In the genomic region with DNA sequence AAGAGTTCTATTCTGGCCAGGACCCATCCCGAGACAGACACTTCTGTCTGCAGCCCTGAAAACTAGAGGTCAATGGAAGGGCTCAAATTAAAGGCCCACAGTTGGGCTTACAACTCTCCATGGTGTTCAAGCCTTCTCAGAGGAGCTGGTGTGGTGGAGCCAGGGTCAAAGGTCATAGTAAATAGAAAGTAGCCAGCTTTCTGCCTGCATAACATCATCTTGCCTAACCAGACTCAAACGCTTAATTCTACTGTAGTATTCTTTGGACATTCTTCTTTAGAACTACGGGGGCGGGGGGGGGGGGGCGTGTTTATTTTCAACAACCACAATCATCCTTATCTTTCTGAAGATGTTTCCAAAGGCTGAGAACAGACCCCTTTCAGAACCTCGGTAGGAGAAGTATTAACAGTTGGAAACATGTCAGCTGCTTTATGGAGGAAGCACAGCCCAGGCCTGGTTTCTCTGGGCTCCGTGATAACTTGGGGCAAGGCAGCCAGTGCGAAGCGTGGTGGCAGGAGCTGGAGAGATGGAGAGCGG, we compare ENCODE assay signal across 8 cellular contexts. TPM values are rescaled to one million over a fixed set of nuclear protein-coding genes. Genes with fewer than 3 reads are reported as not detected.
DNase-seq lines count a peak whose midpoint lies in the region; ATAC-seq and TF ChIP-seq lines count a peak whose summit lies in the region.

No MANE protein-coding gene starts in this region.

- H3K79me1 ChIP-seq in trophoblast cell (ENCODE audit: low read length): peaks cover 30% of the 10 kb centered on the region

- no TSS peak for BruUV-seq in PC-3 (replicated peaks; lab: Mats Ljungman, UMichigan)

- no peaks in the 10 kb centered on the region for H3K27me3 ChIP-seq in PC-3 (ENCODE audit: low read length)
- H3K27me3 ChIP-seq in trophoblast cell (ENCODE audit: insufficient read depth, low read length): no peaks in the 10 kb centered on the region

- peak overlapping the region; percentile 96 for H2BK120ac ChIP-seq in trophoblast cell (ENCODE audit: insufficient read depth, low read length, poor library complexity)

- TF ChIP-seq CTCF in PC-3 (conservative IDR thresholded peaks at IDR 0.05; ENCODE audit: low read depth, low read length): no peak

- peak overlapping the region; percentile 86 for H3K27ac ChIP-seq in PC-3 (ENCODE audit: low read length)
- peak overlapping the region; percentile 94 for H3K27ac ChIP-seq in trophoblast cell (ENCODE audit: low read depth, low read length)

- H4K20me1 ChIP-seq in PC-3 (ENCODE audit: low read length): peaks cover 10% of the 10 kb centered on the region

- peak overlapping the region; percentile 99 for H2BK5ac ChIP-seq in trophoblast cell (ENCODE audit: low read depth, low read length, poor library complexity)

- H3K18ac ChIP-seq in trophoblast cell (ENCODE audit: low read length): peak overlapping the region; percentile 91

- H2AFZ ChIP-seq in PC-3 (ENCODE audit: low read length): peak overlapping the region; percentile 82
- H2AFZ ChIP-seq in trophoblast cell (ENCODE audit: insufficient read depth, low read length, poor library complexity): peak overlapping the region; percentile 94

- H3K4me2 ChIP-seq in PC-3 (ENCODE audit: low read length) (peak overlapping the region; percentile 87), trophoblast cell (ENCODE audit: low read length) (peak overlapping the region; percentile 90)

- no peak for ATAC-seq in PC-3
- ATAC-seq in HG03439 (IDR thresholded peaks at IDR 0.05; ENCODE audit: unreplicated experiment): no peak

- TF ChIP-seq POLR2A in erythroblast (IDR thresholded peaks at IDR 0.05; ENCODE audit: low read length): no peak

- CTCF ChIA-PET in PC-3 (lab: Charles Lee): interaction anchor here (1.0 kb wide), 1 partner anchor 47 kb away, joined by 3 read pairs; no protein-coding TSS in a partner anchor

- H3K9me3 ChIP-seq in ES-I3 (ENCODE audit: control insufficient read depth, insufficient read depth, low read length) (no peaks in the 10 kb centered on the region), PC-3 (ENCODE audit: low read length) (no peaks in the 10 kb centered on the region), trophoblast cell (ENCODE audit: insufficient read depth, low read depth, low read length) (no peaks in the 10 kb centered on the region)

- no peaks in the 10 kb centered on the region for H3K9me2 ChIP-seq in PC-3 (replicated peaks; ENCODE audit: low read length)

- peak overlapping the region; percentile 97; the same call in 1 of the 2 replicates for H3K9ac ChIP-seq in ES-I3 (ENCODE audit: low read depth, low read length)
- H3K9ac ChIP-seq in PC-3 (ENCODE audit: low read length): peak overlapping the region; percentile 97
- H3K9ac ChIP-seq in trophoblast cell (ENCODE audit: low read length): no peak overlapping the region

- no CpG with 5 or more reads among the region's 10 CpGs for WGBS in trophoblast cell (ENCODE audit: extremely low coverage, insufficient coverage, insufficient read length)

- peak overlapping the region; percentile 99 for H4K91ac ChIP-seq in trophoblast cell (ENCODE audit: low read depth, low read length)

- POLR2A ChIA-PET in PC-3 (lab: Charles Lee; ENCODE audit: unreplicated experiment): interaction anchor here (0.6 to 0.7 kb wide), 2 partner anchors 55 to 420 kb away, joined by 3 to 4 read pairs; no protein-coding TSS in a partner anchor

- intact Hi-C loops in PC-3 (cut with micrococcal nuclease): loop anchor here (5.0 kb wide), 3 partner anchors 36 to 429 kb away; no protein-coding TSS in a partner anchor

- H3F3A ChIP-seq in PC-3 (ENCODE audit: low read length, unreplicated experiment): no peaks in the 10 kb centered on the region

- peak overlapping the region; percentile 96 for H4K8ac ChIP-seq in trophoblast cell (ENCODE audit: low read depth, low read length)

- no peak overlapping the region for H2AK5ac ChIP-seq in trophoblast cell (ENCODE audit: low read length)

- peak overlapping the region; percentile 91 for H2BK12ac ChIP-seq in trophoblast cell (ENCODE audit: low read length)

- peak overlapping the region; percentile 95 for H3K4ac ChIP-seq in trophoblast cell (ENCODE audit: low read depth, low read length)

- H3K79me2 ChIP-seq in PC-3 (ENCODE audit: low read length) (peaks cover 36% of the 10 kb centered on the region), trophoblast cell (ENCODE audit: control insufficient read depth, insufficient read depth, low read length, poor library complexity) (peaks cover 19% of the 10 kb centered on the region)

- H3K14ac ChIP-seq in trophoblast cell (ENCODE audit: low read length): peak overlapping the region; percentile 85

- no peak overlapping the region for H3K23ac ChIP-seq in trophoblast cell (ENCODE audit: low read length)

- no peak for DNase-seq in PC-3
- peak; percentile 47 to 64 for DNase-seq in erythroblast (lab: John Stamatoyannopoulos, UW)
- peak in 1 of 2 donors; percentile 16 for DNase-seq in trophoblast cell
- DNase-seq in SKM-1 (lab: John Stamatoyannopoulos, UW; ENCODE audit: unreplicated experiment): no peak
- no peak for DNase-seq in NCI-H2081 treated with DMSO at 0.1 percent for 48 hours (lab: John Stamatoyannopoulos, UW)
- DNase-seq in epidermal melanocyte (ENCODE audit: insufficient read length, low spot score): no peak

- H3K4me1 ChIP-seq in ES-I3 (ENCODE audit: insufficient read depth, low read length): 0 out of 2 replicates have a peak, but pooled peaks cover 3% of the 10 kb centered on the region
- H3K4me1 ChIP-seq in PC-3 (ENCODE audit: insufficient read depth, low read length): peaks cover 16% of the 10 kb centered on the region
- peaks cover 7 to 13% of the 10 kb centered on the region in 2 experiments for H3K4me1 ChIP-seq in trophoblast cell (ENCODE audit: control insufficient read depth in 1 of 2, insufficient read depth in 2 of 2, low read length in 2 of 2)

- peak overlapping the region; percentile 97; the same call in 1 of the 2 replicates for H3K4me3 ChIP-seq in PC-3 (ENCODE audit: low read length)
- no peak overlapping the region for H3K4me3 ChIP-seq in trophoblast cell (ENCODE audit: low read depth, low read length)

- H3K36me3 ChIP-seq in ES-I3 (ENCODE audit: insufficient read depth, low read length) (no peaks in the 10 kb centered on the region), PC-3 (ENCODE audit: low read depth, low read length) (no peaks in the 10 kb centered on the region), trophoblast cell (ENCODE audit: control insufficient read depth in 1 of 2, insufficient read depth in 2 of 2, low read length in 2 of 2) (no peaks in the 10 kb centered on the region)

- peak overlapping the region; percentile 17 for H4K12ac ChIP-seq in trophoblast cell (ENCODE audit: low read depth, low read length)

RNA-seq across cellular contexts. Expression of a gene that starts 1.5 kb away (rescaled TPM):
- total RNA-seq in PC-3 (2014; rRNA removed): 26.0 and 31.8 TPM in 2 replicates
- polyA plus RNA-seq in trophoblast cell (2013): 45.6 and 46.8 TPM in 2 replicates

Comparison
In these comparisons a context has a peak if more than half of its experiments do, and no peak if none do; other contexts are left out.
1. DNase-seq: peak in erythroblast (2 of 2); none in PC-3 (single experiment), SKM-1 (single experiment), NCI-H2081 treated with DMSO at 0.1 percent for 48 hours (single experiment) and epidermal melanocyte (single experiment).